ENCODE assay signal across 15 cellular contexts in the genomic region with DNA sequence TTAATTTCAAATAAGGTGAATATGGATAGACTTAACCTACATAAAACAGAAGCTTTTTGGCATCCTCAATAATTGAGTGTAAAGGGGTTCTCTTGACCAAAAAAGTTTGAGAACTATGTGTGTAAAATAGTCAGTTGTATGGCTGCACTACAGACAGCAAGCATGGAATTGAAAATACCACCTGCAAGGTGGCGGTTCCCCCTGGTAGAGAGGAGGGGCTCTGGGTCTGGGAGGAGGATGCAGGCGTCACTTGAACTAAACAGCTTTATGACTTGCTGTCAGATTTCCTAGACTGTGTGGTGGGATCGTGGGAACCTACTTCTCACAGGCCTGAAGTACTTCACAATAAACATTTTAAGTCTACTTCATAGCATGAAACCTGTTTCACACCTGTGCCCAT. TPM values are rescaled to one million over a fixed set of nuclear protein-coding genes. Genes with fewer than 3 reads are reported as not detected.
DNase-seq lines count a peak whose midpoint lies in the region; ATAC-seq and TF ChIP-seq lines count a peak whose summit lies in the region.
"Had no signal": no experiment of that assay in that cellular context is flagged by ENCODE, and none has a peak within 500 bp of the region (broad histone marks: within the 10 kb centered on the region; RNA-seq: fewer than 3 reads in every experiment).

No MANE protein-coding gene starts in this region.

- no peak for TF ChIP-seq CTCF in upper lobe of right lung (IDR thresholded peaks at IDR 0.05)

- H3K27me3 ChIP-seq in effector memory CD4-positive, alpha-beta T cell (replicated peaks; ENCODE audit: control insufficient read depth, insufficient read depth, low read length, poor library complexity, severe bottlenecking) = no peaks in the 10 kb centered on the region
- H3K27me3 ChIP-seq in upper lobe of right lung = no peaks in the 10 kb centered on the region
- H3K27me3 ChIP-seq: breast epithelium had no signal

- peak overlapping the region; percentile 26 for H3K4me3 ChIP-seq in effector memory CD4-positive, alpha-beta T cell (ENCODE audit: insufficient read depth, low read depth, low read length, poor library complexity, severe bottlenecking)
- H3K4me3 ChIP-seq in upper lobe of right lung = no peak overlapping the region
- H3K4me3 ChIP-seq: breast epithelium, prostate gland had no signal

- H3K9me3 Mint-ChIP-seq in T-helper 1 cell treated with Interleukin-12 subunit alpha and Interleukin-12 subunit beta and Interleukin-4 antibody, amounts not matched to agents 30 μg/mL and 1 μg/mL, for 36 hours = no peaks in the 10 kb centered on the region

- no peaks in the 10 kb centered on the region for H3K27me3 Mint-ChIP-seq in T-helper 1 cell treated with Interleukin-12 subunit alpha and Interleukin-12 subunit beta and Interleukin-4 antibody, amounts not matched to agents 30 μg/mL and 1 μg/mL, for 36 hours (ENCODE audit: low read depth)

- H3K4me1 Mint-ChIP-seq in T-helper 1 cell treated with Interleukin-12 subunit alpha and Interleukin-12 subunit beta and Interleukin-4 antibody, amounts not matched to agents 30 μg/mL and 1 μg/mL, for 36 hours (ENCODE audit: low read depth) = peaks cover 72% of the 10 kb centered on the region

- no peaks in the 10 kb centered on the region for H3K9me3 ChIP-seq in effector memory CD4-positive, alpha-beta T cell (ENCODE audit: control insufficient read depth, low read length)
- H3K9me3 ChIP-seq in upper lobe of right lung = no peaks in the 10 kb centered on the region
- H3K9me3 ChIP-seq: breast epithelium, prostate gland had no signal

- peak overlapping the region; percentile 90 for H3K27ac ChIP-seq in effector memory CD4-positive, alpha-beta T cell (ENCODE audit: insufficient read depth, low read length, poor library complexity, severe bottlenecking)
- peak overlapping the region; percentile 47 for H3K27ac ChIP-seq in upper lobe of right lung
- H3K27ac ChIP-seq: prostate gland had no signal

- intact Hi-C loops in upper lobe of right lung (cut with DNase I) = no loop called here

- H3K36me3 Mint-ChIP-seq in T-helper 1 cell treated with Interleukin-12 subunit alpha and Interleukin-12 subunit beta and Interleukin-4 antibody, amounts not matched to agents 30 μg/mL and 1 μg/mL, for 36 hours (ENCODE audit: low read depth) = peaks cover 82% of the 10 kb centered on the region

- peak; percentile 44 for DNase-seq in stimulated activated CD4-positive, alpha-beta T cell treated with anti-CD3 and anti-CD28 coated beads, Interleukin-15, amount 100 ng/mL, for 24 hours
- DNase-seq in stimulated activated CD4-positive, alpha-beta T cell treated with anti-CD3 and anti-CD28 coated beads, Interleukin-4, amount 100 ng/mL, for 24 hours = no peak
- DNase-seq in effector memory CD4-positive, alpha-beta T cell = no peak
- DNase-seq in upper lobe of right lung = no peak
- no peak for DNase-seq in DMS114 treated with DMSO at 0.1 percent for 48 hours (lab: John Stamatoyannopoulos, UW; ENCODE audit: unreplicated experiment)
- no peak for DNase-seq in T-helper 9 cell
- DNase-seq: activated gamma-delta T cell treated with Interleukin-2 at 50 U/mL for 16 hours; MV-4-11; NCI-H2171; stimulated activated CD4-positive, alpha-beta T cell treated with anti-CD3 and anti-CD28 coated beads, Interleukin-12 subunit alpha, Interleukin-12 subunit beta, amount 100 ng/mL, for 4 hours; substantia nigra had no signal

- peak overlapping the region; percentile 62 for H3K27ac Mint-ChIP-seq in T-helper 1 cell treated with Interleukin-12 subunit alpha and Interleukin-12 subunit beta and Interleukin-4 antibody, amounts not matched to agents 30 μg/mL and 1 μg/mL, for 36 hours

- peaks cover 92% of the 10 kb centered on the region for H3K4me1 ChIP-seq in effector memory CD4-positive, alpha-beta T cell (ENCODE audit: control insufficient read depth, insufficient read depth, low read length, poor library complexity, severe bottlenecking)
- peaks cover 48% of the 10 kb centered on the region for H3K4me1 ChIP-seq in upper lobe of right lung

- ATAC-seq in upper lobe of right lung (no peak), GM21723 (IDR thresholded peaks at IDR 0.05; ENCODE audit: unreplicated experiment) (no peak)

- peak overlapping the region; percentile 93 for H3K4me3 Mint-ChIP-seq in T-helper 1 cell treated with Interleukin-12 subunit alpha and Interleukin-12 subunit beta and Interleukin-4 antibody, amounts not matched to agents 30 μg/mL and 1 μg/mL, for 36 hours

- peaks cover 23% of the 10 kb centered on the region for H3K36me3 ChIP-seq in effector memory CD4-positive, alpha-beta T cell (ENCODE audit: control insufficient read depth, insufficient read depth, low read length)
- H3K36me3 ChIP-seq in upper lobe of right lung = no peaks in the 10 kb centered on the region
- H3K36me3 ChIP-seq: breast epithelium, prostate gland had no signal

RNA-seq across cellular contexts. Expression of gene EVL, which starts 6.3 kb away (rescaled TPM):
- 206 TPM for total RNA-seq in upper lobe of right lung
